Comparison of ENCODE assay signal across 28 cellular contexts in the genomic region with DNA sequence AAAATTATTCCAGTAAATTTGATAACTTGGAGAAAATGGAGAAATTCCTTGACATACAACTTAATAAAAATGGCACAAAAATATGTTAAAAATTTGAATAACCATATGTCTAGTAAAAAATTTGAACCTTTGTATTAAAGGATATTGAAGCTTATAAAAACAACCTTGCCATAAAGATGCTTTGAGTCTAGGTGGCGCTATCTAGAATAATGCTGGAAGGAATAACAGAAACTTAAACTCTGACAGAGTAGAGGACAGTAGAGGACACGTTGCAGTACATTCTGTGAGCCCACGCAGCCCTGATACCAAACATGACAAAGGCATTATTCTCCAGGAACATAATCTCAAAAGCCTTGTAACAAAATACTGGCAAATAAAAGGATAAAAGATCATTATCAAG. TPM values are rescaled to one million over a fixed set of nuclear protein-coding genes. Genes with fewer than 3 reads are reported as not detected.
A peak's percentile ranks its signal among the peaks of the same experiment; 100 is the strongest.
DNase-seq lines count a peak whose midpoint lies in the region; ATAC-seq and TF ChIP-seq lines count a peak whose summit lies in the region.
"Had no signal": no experiment of that assay in that cellular context is flagged by ENCODE, and none has a peak within 500 bp of the region (broad histone marks: within the 10 kb centered on the region; RNA-seq: fewer than 3 reads in every experiment).

No MANE protein-coding gene starts in this region.

- no peaks in the 10 kb centered on the region for H3K79me2 ChIP-seq in H9 (ENCODE audit: insufficient read depth, low read length)
- H3K79me2 ChIP-seq in PC-3 (ENCODE audit: low read length), result no peaks in the 10 kb centered on the region

- no peak overlapping the region for H2BK120ac ChIP-seq in H9 (ENCODE audit: low read depth, low read length, poor library complexity, severe bottlenecking)

- CTCF ChIA-PET in PC-3 (lab: Charles Lee), result interaction anchor here (0.6 kb wide), 1 partner anchor 270 kb away, joined by 5 read pairs; no protein-coding TSS in a partner anchor

- no peak overlapping the region for H4K8ac ChIP-seq in H9 (replicated peaks; ENCODE audit: insufficient read length, low read depth, low read length)

- H2BK15ac ChIP-seq in H9 (ENCODE audit: low read depth, low read length), result no peak overlapping the region

- no peak overlapping the region for H3K4me3 ChIP-seq in PC-3 (ENCODE audit: low read length)
- H3K4me3 ChIP-seq: colonic mucosa, GM12878, SJCRH30, smooth muscle cell, thoracic aorta had no signal

- H3K27me3 ChIP-seq in H9 (ENCODE audit: insufficient read depth, low read length) (peaks cover 3% of the 10 kb centered on the region; the same call in 1 of the 2 replicates), PC-3 (ENCODE audit: low read length) (peaks cover 15% of the 10 kb centered on the region; the same call in 1 of the 2 replicates)
- H3K27me3 ChIP-seq: colonic mucosa, SJCRH30 had no signal

- H3K18ac ChIP-seq in H9 (ENCODE audit: insufficient read length, low read depth, low read length), result no peak overlapping the region

- WGBS in H9 (ENCODE audit: extremely low coverage, insufficient read length, low lambda C conversion rate), result no CpG with 5 or more reads among the region's 3 CpGs

- H3K36me3 Mint-ChIP-seq in H9 (ENCODE audit: insufficient read depth in 1 of 3, low read depth in 3 of 3) (peaks cover 13 to 24% (median 20%) of the 10 kb centered on the region in 3 experiments), endothelial cell (ENCODE audit: low read depth, unreplicated experiment) (peaks cover 16% of the 10 kb centered on the region)
- H3K36me3 Mint-ChIP-seq: brain had no signal

- H3K27me3 Mint-ChIP-seq in H9 (ENCODE audit: low read depth) (peaks cover 16% of the 10 kb centered on the region), endothelial cell (ENCODE audit: unreplicated experiment) (peaks cover 2% of the 10 kb centered on the region)

- no peak overlapping the region for H4K5ac ChIP-seq in H9 (ENCODE audit: insufficient read length, low read depth, low read length)

- H3T11ph ChIP-seq in H9 (ENCODE audit: low read length), result no peak overlapping the region

- H2AFZ ChIP-seq in H9 (ENCODE audit: low read length) (no peak overlapping the region), PC-3 (ENCODE audit: low read length) (no peak overlapping the region)

- no peaks in the 10 kb centered on the region for H3F3A ChIP-seq in PC-3 (ENCODE audit: low read length, unreplicated experiment)

- no peak overlapping the region for H2BK5ac ChIP-seq in H9 (ENCODE audit: insufficient read length, low read length)

- H3K9me3 Mint-ChIP-seq in H9 (peaks cover 35 to 39% of the 10 kb centered on the region in 2 experiments), endothelial cell (ENCODE audit: unreplicated experiment) (peaks cover 9% of the 10 kb centered on the region)

- no peak overlapping the region for H3K27ac ChIP-seq in C4-2B
- no peak overlapping the region for H3K27ac ChIP-seq in H9 (ENCODE audit: insufficient read length, low read depth, low read length)
- H3K27ac ChIP-seq in PC-3 (ENCODE audit: low read length), result no peak overlapping the region
- H3K27ac ChIP-seq: colonic mucosa, SJCRH30, thoracic aorta had no signal

- no peaks in the 10 kb centered on the region for H3K79me1 ChIP-seq in H9 (ENCODE audit: insufficient read depth, low read depth, low read length, poor library complexity, severe bottlenecking)

- H3K4me2 ChIP-seq in H9 (ENCODE audit: insufficient read depth, insufficient read length, low read length) (no peak overlapping the region), PC-3 (ENCODE audit: low read length) (no peak overlapping the region)
- H3K4me2 ChIP-seq: smooth muscle cell had no signal

- no peak overlapping the region for H2BK20ac ChIP-seq in H9 (ENCODE audit: low read depth, low read length, poor library complexity, severe bottlenecking)

- H3K4me1 Mint-ChIP-seq in H9 (no peaks in the 10 kb centered on the region), endothelial cell (ENCODE audit: unreplicated experiment) (no peaks in the 10 kb centered on the region)
- H3K4me1 Mint-ChIP-seq: activated naive CD8-positive, alpha-beta T cell treated with anti-CD3 and anti-CD28 coated beads, Interleukin-2, amount 50 U/mL, for 24 hours; brain; CD4-positive, alpha-beta memory T cell; stimulated activated memory B cell treated with anti-CD40 and anti-IgM and Interleukin-4, amounts not matched to agents 10 μg/mL and 1 μg/mL and 100 μg/mL, for 72 hours; T-helper 17 cell had no signal

- POLR2A ChIA-PET in PC-3 (lab: Charles Lee; ENCODE audit: unreplicated experiment), result no interaction called here

- no TSS peak for BruUV-seq in PC-3 (replicated peaks; lab: Mats Ljungman, UMichigan)

- H4K20me1 ChIP-seq in H9 (ENCODE audit: control insufficient read depth, insufficient read depth, insufficient read length), result no peaks in the 10 kb centered on the region
- H4K20me1 ChIP-seq in PC-3 (ENCODE audit: low read length), result no peaks in the 10 kb centered on the region

- no peaks in the 10 kb centered on the region for H3K9me2 ChIP-seq in PC-3 (replicated peaks; ENCODE audit: low read length)

- H3K27ac Mint-ChIP-seq in H9, result no peak overlapping the region
- no peak overlapping the region for H3K27ac Mint-ChIP-seq in endothelial cell (ENCODE audit: unreplicated experiment)
- H3K27ac Mint-ChIP-seq: activated naive CD8-positive, alpha-beta T cell treated with anti-CD3 and anti-CD28 coated beads, Interleukin-2, amount 50 U/mL, for 24 hours; brain; CD4-positive, alpha-beta memory T cell; effector memory CD8-positive, alpha-beta T cell; stimulated activated memory B cell treated with anti-CD40 and anti-IgM and Interleukin-4, amounts not matched to agents 10 μg/mL and 1 μg/mL and 100 μg/mL, for 72 hours; T-helper 17 cell had no signal

- H2BK12ac ChIP-seq in H9 (ENCODE audit: insufficient read length, low read depth, low read length), result no peak overlapping the region

- H3K4me1 ChIP-seq in H9 (ENCODE audit: insufficient read depth, low read length) (no peaks in the 10 kb centered on the region), PC-3 (ENCODE audit: insufficient read depth, low read length) (no peaks in the 10 kb centered on the region)
- H3K4me1 ChIP-seq: colonic mucosa, SJCRH30 had no signal

- H3K14ac ChIP-seq in H9 (ENCODE audit: insufficient read depth, low read length), result no peak overlapping the region

- no peaks in the 10 kb centered on the region for H3K36me3 ChIP-seq in PC-3 (ENCODE audit: low read depth, low read length)
- H3K36me3 ChIP-seq: colonic mucosa, SJCRH30, thoracic aorta had no signal

- no peak overlapping the region for H3K4ac ChIP-seq in H9 (ENCODE audit: low read depth, low read length)

- no peak overlapping the region for H4K91ac ChIP-seq in H9 (ENCODE audit: insufficient read length, low read depth, low read length)

- peaks cover 12% of the 10 kb centered on the region for H3K9me3 ChIP-seq in H9 (ENCODE audit: control insufficient read depth, low read depth, low read length)
- H3K9me3 ChIP-seq in PC-3 (ENCODE audit: low read length), result peaks cover 3% of the 10 kb centered on the region; the same call in 1 of the 2 replicates
- H3K9me3 ChIP-seq: colonic mucosa had no signal

- TF ChIP-seq CTCF in C4-2B (conservative IDR thresholded peaks at IDR 0.05), result peak; percentile 46
- peak; percentile 64 for TF ChIP-seq CTCF in H9 (conservative IDR thresholded peaks at IDR 0.05)
- peak; percentile 70 for TF ChIP-seq CTCF in PC-3 (conservative IDR thresholded peaks at IDR 0.05; ENCODE audit: low read depth, low read length)
- TF ChIP-seq CTCF in endothelial cell (IDR thresholded peaks at IDR 0.05; ENCODE audit: unreplicated experiment), result peak; percentile 22

- H3K9ac ChIP-seq in H9 (ENCODE audit: extremely low read depth, insufficient read length, low read length) (no peak overlapping the region), PC-3 (ENCODE audit: low read length) (no peak overlapping the region)

- intact Hi-C loops in PC-3 (cut with micrococcal nuclease), result no loop called here

- no peak overlapping the region for H3K4me3 Mint-ChIP-seq in H9
- no peak overlapping the region for H3K4me3 Mint-ChIP-seq in endothelial cell (ENCODE audit: unreplicated experiment)
- H3K4me3 Mint-ChIP-seq: activated naive CD8-positive, alpha-beta T cell treated with anti-CD3 and anti-CD28 coated beads, Interleukin-2, amount 50 U/mL, for 24 hours; brain; CD4-positive, alpha-beta memory T cell; effector memory CD8-positive, alpha-beta T cell; stimulated activated memory B cell treated with anti-CD40 and anti-IgM and Interleukin-4, amounts not matched to agents 10 μg/mL and 1 μg/mL and 100 μg/mL, for 72 hours; T-helper 17 cell had no signal

- no peak overlapping the region for H3K23ac ChIP-seq in H9 (ENCODE audit: insufficient read length, low read depth, low read length)

- no peak overlapping the region for H3K56ac ChIP-seq in H9 (ENCODE audit: insufficient read length, low read depth, low read length)

- no peak for ATAC-seq in PC-3
- no peak for ATAC-seq in GM19395 (IDR thresholded peaks at IDR 0.05; ENCODE audit: unreplicated experiment)
- ATAC-seq: activated naive CD8-positive, alpha-beta T cell treated with anti-CD3 and anti-CD28 coated beads, Interleukin-2, amount 50 U/mL, for 24 hours; effector memory CD8-positive, alpha-beta T cell; GM12878; stimulated activated memory B cell treated with anti-CD40 and anti-IgM and Interleukin-4, amounts not matched to agents 10 μg/mL and 1 μg/mL and 100 μg/mL, for 72 hours; T-helper 17 cell had no signal

- H2AK5ac ChIP-seq in H9 (ENCODE audit: insufficient read length, low read length), result no peak overlapping the region

- DNase-seq in H9 (no peak), PC-3 (peak; percentile 35), endothelial cell (ENCODE audit: low spot score) (no peak), RKO (ENCODE audit: low spot score) (no peak), GM19240 (ENCODE audit: insufficient read length, low spot score) (no peak), T-helper 2 cell (no peak)
- DNase-seq: activated CD8-positive, alpha-beta memory T cell treated with anti-CD3 and anti-CD28 coated beads, Interleukin-2, amount 50 U/mL, for 48 hours; activated effector memory CD4-positive, alpha-beta T cell treated with anti-CD3 and anti-CD28 coated beads, Interleukin-2, amount 50 U/mL, for 16 hours; activated naive CD8-positive, alpha-beta T cell treated with anti-CD3 and anti-CD28 coated beads, Interleukin-2, amount 50 U/mL, for 24 hours; CD4-positive, alpha-beta memory T cell; colonic mucosa; DMS153; effector memory CD8-positive, alpha-beta T cell; GF-D8; IMR-90; kidney; NCI-H1694; retina; SJCRH30; T-helper 17 cell had no signal

- H3K23me2 ChIP-seq in H9 (ENCODE audit: insufficient read length, low read depth, low read length, poor library complexity, severe bottlenecking), result no peaks in the 10 kb centered on the region

RNA-seq across cellular contexts. Expression of gene ALKAL2, which starts 44.7 kb away (rescaled TPM):
- 0.48 and 0.68 TPM in 2 replicates for total RNA-seq in H9 (2021)
- 3.6 TPM in 1 of 2 replicates, not detected in the other for total RNA-seq in PC-3 (2014; rRNA removed)
- total RNA-seq in endothelial cell (ENCODE audit: unreplicated experiment), result 3.2 TPM
- total RNA-seq: CD4-positive, alpha-beta memory T cell; GM12878; IMR-90; lung microvascular endothelial cell had no signal
